35 cellular contexts compared by ENCODE assay signal in genomic region chr10:66842867-66843266, GRCh38.
"Had no signal": no experiment of that assay in that cellular context is flagged by ENCODE, and none has a peak within 500 bp of the region (broad histone marks: within the 10 kb centered on the region; RNA-seq: fewer than 3 reads in every experiment).

No MANE protein-coding gene starts in this region.

- DNase-seq: activated B cell treated with CpG ODN at 0.5 μM for 24 hours; activated CD4-positive, alpha-beta memory T cell treated with anti-CD3 and anti-CD28 coated beads for 36 hours; activated CD4-positive, alpha-beta T cell treated with anti-CD3 and anti-CD28 coated beads for 4 hours; activated CD4-positive, alpha-beta T cell treated with anti-CD3 and anti-CD28 coated beads, Interleukin-2, amount 10 ng/mL, durations not matched to agents 24 days and 14 days; activated CD4-positive, alpha-beta T cell treated with anti-CD3 and anti-CD28 coated beads, Interleukin-2, amount 50 U/mL, for 1 hour; activated CD4-positive, alpha-beta T cell treated with anti-CD3 and anti-CD28 coated beads, Interleukin-2, amount 50 U/mL, for 4 hours; activated CD4-positive, CD25-positive, alpha-beta regulatory T cell treated with anti-CD3 and anti-CD28 coated beads, Interleukin-2, amount 50 U/mL, for 72 hours; activated CD8-positive, alpha-beta memory T cell treated with anti-CD3 and anti-CD28 coated beads, Interleukin-2, amount 50 U/mL, for 4 hours; activated CD8-positive, alpha-beta T cell treated with anti-CD3 and anti-CD28 coated beads for 36 hours; activated effector memory CD4-positive, alpha-beta T cell treated with anti-CD3 and anti-CD28 coated beads, Interleukin-2, amount 50 U/mL, for 16 hours; activated gamma-delta T cell treated with Interleukin-2 at 50 U/mL for 16 hours; activated naive CD4-positive, alpha-beta T cell; activated naive CD4-positive, alpha-beta T cell treated with anti-CD3 and anti-CD28 coated beads for 36 hours; activated naive CD4-positive, alpha-beta T cell treated with anti-CD3 and anti-CD28 coated beads, Interleukin-2, amount 50 U/mL, for 16 hours; activated naive CD8-positive, alpha-beta T cell treated with anti-CD3 and anti-CD28 coated beads for 36 hours; activated T-cell treated with anti-CD3 and anti-CD28 coated beads for 4 hours; activated T-cell treated with anti-CD3 and anti-CD28 coated beads, Interleukin-2, amount 50 U/mL, for 1 hour; activated T-cell treated with anti-CD3 and anti-CD28 coated beads, Interleukin-2, amount 50 U/mL, for 4 hours; activated T-cell treated with anti-CD3 and anti-CD28 coated beads, Interleukin-2, amount 50 U/mL, for 72 hours; adrenal gland; amniotic stem cell; aorta; body of pancreas; brain microvascular endothelial cell; central memory CD4-positive, alpha-beta T cell; T-helper 2 cell; T-helper 9 cell had no signal

- H3K9me3 Mint-ChIP-seq: activated B cell treated with CpG ODN at 0.5 μM for 24 hours; activated CD4-positive, alpha-beta memory T cell treated with anti-CD3 and anti-CD28 coated beads for 36 hours; activated CD4-positive, alpha-beta T cell treated with anti-CD3 and anti-CD28 coated beads, Interleukin-2, amount 10 ng/mL, durations not matched to agents 24 days and 14 days; activated CD8-positive, alpha-beta T cell treated with anti-CD3 and anti-CD28 coated beads for 36 hours; activated naive CD4-positive, alpha-beta T cell treated with anti-CD3 and anti-CD28 coated beads for 36 hours; activated T-helper 1 cell treated with anti-CD3 and anti-CD28 coated beads, Interleukin-12 subunit alpha, Interleukin-12 subunit beta, Interleukin-2, Interleukin-4 antibody, amounts not matched to agents 30 ng/mL and 10 ng/mL and 1 ng/mL, durations not matched to agents 14 hours and 24 hours and 36 hours; T-helper 1 cell treated with Interleukin-12 subunit alpha and Interleukin-12 subunit beta and Interleukin-4 antibody, amounts not matched to agents 30 μg/mL and 1 μg/mL, for 36 hours; T-helper 2 cell treated with Interferon-gamma antibody and Interleukin-4, amounts not matched to agents 5 μg/mL and 100 μg/mL, for 36 hours had no signal

- ATAC-seq: activated CD8-positive, alpha-beta T cell treated with anti-CD3 and anti-CD28 coated beads for 36 hours; activated naive CD4-positive, alpha-beta T cell treated with anti-CD3 and anti-CD28 coated beads, Interleukin-2, amount 50 U/mL, for 72 hours; activated T-cell treated with anti-CD3 and anti-CD28 coated beads, Interleukin-2, amount 50 U/mL, for 4 hours; activated T-cell treated with anti-CD3 and anti-CD28 coated beads, Interleukin-2, amount 50 U/mL, for 72 hours; activated T-helper 17 cell treated with anti-CD3 and anti-CD28 coated beads, Interleukin-2, amount 50 U/mL, for 72 hours; body of pancreas had no signal

- H3K4me3 Mint-ChIP-seq: activated B cell treated with CpG ODN at 0.5 μM for 24 hours; activated CD4-positive, alpha-beta memory T cell treated with anti-CD3 and anti-CD28 coated beads for 36 hours; activated CD4-positive, alpha-beta T cell treated with anti-CD3 and anti-CD28 coated beads, Interleukin-2, amount 10 ng/mL, durations not matched to agents 24 days and 14 days; activated CD8-positive, alpha-beta T cell treated with anti-CD3 and anti-CD28 coated beads for 36 hours; activated naive CD4-positive, alpha-beta T cell treated with anti-CD3 and anti-CD28 coated beads for 36 hours; activated naive CD8-positive, alpha-beta T cell treated with anti-CD3 and anti-CD28 coated beads for 36 hours; activated T-cell treated with anti-CD3 and anti-CD28 coated beads, Interleukin-2, amount 50 U/mL, for 4 hours; activated T-cell treated with anti-CD3 and anti-CD28 coated beads, Interleukin-2, amount 50 U/mL, for 72 hours; activated T-helper 1 cell treated with anti-CD3 and anti-CD28 coated beads, Interleukin-12 subunit alpha, Interleukin-12 subunit beta, Interleukin-2, Interleukin-4 antibody, amounts not matched to agents 30 ng/mL and 10 ng/mL and 1 ng/mL, durations not matched to agents 14 hours and 24 hours and 36 hours; activated T-helper 17 cell treated with anti-CD3 and anti-CD28 coated beads, Interleukin-2, amount 50 U/mL, for 72 hours; T-helper 1 cell treated with Interleukin-12 subunit alpha and Interleukin-12 subunit beta and Interleukin-4 antibody, amounts not matched to agents 30 μg/mL and 1 μg/mL, for 36 hours; T-helper 2 cell treated with Interferon-gamma antibody and Interleukin-4, amounts not matched to agents 5 μg/mL and 100 μg/mL, for 36 hours had no signal

- H3K27ac ChIP-seq: adrenal gland, body of pancreas, brain microvascular endothelial cell, breast epithelium, VCaP had no signal

- H3K27me3 Mint-ChIP-seq: activated B cell treated with CpG ODN at 0.5 μM for 24 hours; activated CD4-positive, alpha-beta T cell treated with anti-CD3 and anti-CD28 coated beads, Interleukin-2, amount 10 ng/mL, durations not matched to agents 24 days and 14 days; activated CD8-positive, alpha-beta T cell treated with anti-CD3 and anti-CD28 coated beads for 36 hours; activated naive CD8-positive, alpha-beta T cell treated with anti-CD3 and anti-CD28 coated beads for 36 hours had no signal

- H3K9me3 ChIP-seq: adrenal gland, body of pancreas, breast epithelium had no signal

- H3K4me3 ChIP-seq: adrenal gland, body of pancreas, breast epithelium had no signal

- H3K36me3 ChIP-seq: adrenal gland, brain microvascular endothelial cell, breast epithelium had no signal

- H3K27me3 ChIP-seq: adrenal gland, body of pancreas, brain microvascular endothelial cell, breast epithelium had no signal

- H3K4me1 ChIP-seq: adrenal gland, body of pancreas, breast epithelium had no signal

- H3K27ac Mint-ChIP-seq: activated B cell treated with CpG ODN at 0.5 μM for 24 hours; activated CD4-positive, alpha-beta memory T cell treated with anti-CD3 and anti-CD28 coated beads for 36 hours; activated CD4-positive, alpha-beta T cell treated with anti-CD3 and anti-CD28 coated beads, Interleukin-2, amount 10 ng/mL, durations not matched to agents 24 days and 14 days; activated CD8-positive, alpha-beta T cell treated with anti-CD3 and anti-CD28 coated beads for 36 hours; activated naive CD4-positive, alpha-beta T cell treated with anti-CD3 and anti-CD28 coated beads for 36 hours; activated naive CD4-positive, alpha-beta T cell treated with anti-CD3 and anti-CD28 coated beads, Interleukin-2, amount 50 U/mL, for 72 hours; activated naive CD8-positive, alpha-beta T cell treated with anti-CD3 and anti-CD28 coated beads for 36 hours; activated T-cell treated with anti-CD3 and anti-CD28 coated beads, Interleukin-2, amount 50 U/mL, for 72 hours; activated T-helper 1 cell treated with anti-CD3 and anti-CD28 coated beads, Interleukin-12 subunit alpha, Interleukin-12 subunit beta, Interleukin-2, Interleukin-4 antibody, amounts not matched to agents 30 ng/mL and 10 ng/mL and 1 ng/mL, durations not matched to agents 14 hours and 24 hours and 36 hours; activated T-helper 17 cell treated with anti-CD3 and anti-CD28 coated beads, Interleukin-2, amount 50 U/mL, for 72 hours; T-helper 1 cell treated with Interleukin-12 subunit alpha and Interleukin-12 subunit beta and Interleukin-4 antibody, amounts not matched to agents 30 μg/mL and 1 μg/mL, for 36 hours; T-helper 2 cell treated with Interferon-gamma antibody and Interleukin-4, amounts not matched to agents 5 μg/mL and 100 μg/mL, for 36 hours had no signal

- FAIRE-seq: TTC549 had no signal

- H3K4me1 Mint-ChIP-seq: activated B cell treated with CpG ODN at 0.5 μM for 24 hours; activated CD4-positive, alpha-beta T cell treated with anti-CD3 and anti-CD28 coated beads, Interleukin-2, amount 10 ng/mL, durations not matched to agents 24 days and 14 days; activated naive CD8-positive, alpha-beta T cell treated with anti-CD3 and anti-CD28 coated beads for 36 hours; activated T-helper 17 cell treated with anti-CD3 and anti-CD28 coated beads, Interleukin-2, amount 50 U/mL, for 72 hours had no signal

- H3K36me3 Mint-ChIP-seq: activated CD4-positive, alpha-beta memory T cell treated with anti-CD3 and anti-CD28 coated beads for 36 hours; activated naive CD4-positive, alpha-beta T cell treated with anti-CD3 and anti-CD28 coated beads, Interleukin-2, amount 50 U/mL, for 72 hours; activated naive CD8-positive, alpha-beta T cell treated with anti-CD3 and anti-CD28 coated beads for 36 hours had no signal
